8 cellular contexts compared by ENCODE assay signal in genomic region chr12:119668315-119668651, GRCh38. TPM values are rescaled to one million over a fixed set of nuclear protein-coding genes. Genes with fewer than 3 reads are reported as not detected.
DNase-seq lines count a peak whose midpoint lies in the region; ATAC-seq, FAIRE-seq and TF ChIP-seq lines count a peak whose summit lies in the region.

No MANE protein-coding gene starts in this region.

- H3K9ac ChIP-seq in ES-I3 (ENCODE audit: low read depth, low read length), result peak overlapping the region; percentile 95

- H3K27me3 ChIP-seq in dorsolateral prefrontal cortex, result no peaks in the 10 kb centered on the region

- no peaks in the 10 kb centered on the region for H3K9me3 ChIP-seq in ES-I3 (ENCODE audit: control insufficient read depth, insufficient read depth, low read length)

- peaks cover 39% of the 10 kb centered on the region for H3K36me3 Mint-ChIP-seq in nephron (ENCODE audit: low read depth)

- no peak for ATAC-seq in GM21576 (IDR thresholded peaks at IDR 0.05; ENCODE audit: unreplicated experiment)
- no peak for ATAC-seq in GM19395 (IDR thresholded peaks at IDR 0.05; ENCODE audit: unreplicated experiment)

- peaks cover 15% of the 10 kb centered on the region for H3K36me3 ChIP-seq in ES-I3 (ENCODE audit: insufficient read depth, low read length)

- peak overlapping the region; percentile 47 to 97 (median 90) for H3K27ac ChIP-seq in dorsolateral prefrontal cortex

- FAIRE-seq in RCC 7860 (lab: Jason Lieb, UNC), result no peak

- TF ChIP-seq CTCF in dorsolateral prefrontal cortex (IDR thresholded peaks at IDR 0.05 in 54 of 56, conservative IDR thresholded peaks at IDR 0.05 in 2 of 56; ENCODE audit: low read depth in 1 of 56, partially characterized antibody in 56 of 56), result no peak
- no peak for TF ChIP-seq CTCF in nephron (IDR thresholded peaks at IDR 0.05; ENCODE audit: unreplicated experiment in 3 of 3)

- H3K27me3 Mint-ChIP-seq in nephron (ENCODE audit: low read depth), result no peaks in the 10 kb centered on the region

- peaks cover 24% of the 10 kb centered on the region for H3K4me1 Mint-ChIP-seq in nephron

- no peaks in the 10 kb centered on the region; the same call in 1 of the 2 replicates for H3K4me1 ChIP-seq in ES-I3 (ENCODE audit: insufficient read depth, low read length)

- DNase-seq in NAMALWA (ENCODE audit: low spot score), result peak; percentile 42
- no peak for DNase-seq in dorsolateral prefrontal cortex
- DNase-seq in RCC 7860 (ENCODE audit: low spot score), result no peak
- DNase-seq in D341Med (ENCODE audit: low spot score), result no peak

- peak overlapping the region; percentile 58 to 100 (median 86) for H3K4me3 ChIP-seq in dorsolateral prefrontal cortex

- H3K4me3 Mint-ChIP-seq in nephron, result peak overlapping the region; percentile 93

- H3K9me3 Mint-ChIP-seq in nephron, result no peaks in the 10 kb centered on the region

- peak overlapping the region; percentile 75 to 94 (median 90) for H3K27ac Mint-ChIP-seq in nephron

- intact Hi-C loops in dorsolateral prefrontal cortex (cut with DNase I), result loop anchor here in 1 of 2 donors (10.0 kb wide), 2 partner anchors 117 to 1293 kb away; partner anchors contain the start of genes SUDS3 and TAOK3

RNA-seq across cellular contexts. Expression of gene PRKAB1, which starts 0.3 kb away (rescaled TPM):
- total RNA-seq in dorsolateral prefrontal cortex, result 10 to 100 TPM; 17.0 to 44.5 (median 30.2) TPM
